Comparison of ENCODE assay signal across 21 cellular contexts in the genomic region with DNA sequence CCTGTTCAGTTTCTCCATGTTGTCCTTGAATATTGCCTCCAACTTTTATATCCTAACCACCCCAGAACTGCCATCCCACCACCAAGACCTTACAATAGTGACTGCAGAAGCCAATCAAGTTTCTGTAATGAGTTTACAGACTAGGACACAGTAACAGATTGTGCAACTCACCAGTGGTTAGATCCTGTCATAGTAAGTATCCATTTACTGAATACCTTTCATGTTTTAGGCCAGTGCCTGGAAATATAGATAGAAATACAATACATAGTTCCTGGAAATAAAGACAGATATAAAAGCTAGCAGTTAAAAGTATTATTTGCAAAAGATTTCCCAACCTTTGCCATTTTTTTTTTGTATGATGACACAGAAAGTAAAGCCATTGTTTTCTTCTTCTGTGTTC.
"Had no signal": no experiment of that assay in that cellular context is flagged by ENCODE, and none has a peak within 500 bp of the region (broad histone marks: within the 10 kb centered on the region; RNA-seq: fewer than 3 reads in every experiment).

No MANE protein-coding gene starts in this region.

- H3K4me3 ChIP-seq: adrenal gland, body of pancreas, heart left ventricle, left lung, prostate gland, sigmoid colon had no signal

- H3K36me3 Mint-ChIP-seq: activated naive CD4-positive, alpha-beta T cell treated with anti-CD3 and anti-CD28 coated beads, Interleukin-2, amount 10 ng/mL, durations not matched to agents 7 days and 5 days; type B pancreatic cell had no signal

- H3K9me3 ChIP-seq: adrenal gland, body of pancreas, heart left ventricle, left lung, prostate gland, sigmoid colon had no signal

- DNase-seq: activated CD4-positive, alpha-beta T cell treated with anti-CD3 and anti-CD28 coated beads, Interleukin-2, amount 50 U/mL, for 1 hour; activated CD4-positive, CD25-positive, alpha-beta regulatory T cell; activated naive CD4-positive, alpha-beta T cell treated with anti-CD3 and anti-CD28 coated beads, Interleukin-2, amount 10 ng/mL, durations not matched to agents 7 days and 5 days; adrenal gland; body of pancreas; dermis blood vessel endothelial cell; endodermal cell; erythroblast; foreskin melanocyte; heart left ventricle; left lung; mesenchymal stem cell; occipital lobe; sigmoid colon; stimulated activated CD4-positive, alpha-beta T cell treated with anti-CD3 and anti-CD28 coated beads, Interleukin-2, amount 100 ng/mL, for 48 hours; stimulated activated naive CD4-positive, alpha-beta T cell treated with Interleukin-2 at 50 U/mL for 16 hours; T-helper 2 cell had no signal

- H3K27me3 ChIP-seq: adrenal gland, body of pancreas, heart left ventricle, left lung, sigmoid colon had no signal

- H3K27ac ChIP-seq: adrenal gland, body of pancreas, heart left ventricle, left lung, prostate gland, sigmoid colon had no signal

- H3K4me1 ChIP-seq: adrenal gland, body of pancreas, left lung, prostate gland, sigmoid colon had no signal

- H3K27ac Mint-ChIP-seq: activated naive CD4-positive, alpha-beta T cell treated with anti-CD3 and anti-CD28 coated beads, Interleukin-2, amount 10 ng/mL, durations not matched to agents 7 days and 5 days; activated T-helper 2 cell treated with anti-CD3 and anti-CD28 coated beads, Interferon-gamma antibody, Interleukin-2, Interleukin-4, amounts not matched to agents 10 μg/mL and 5 μg/mL and 100 μg/mL, durations not matched to agents 14 hours and 24 hours and 36 hours; endodermal cell; type B pancreatic cell had no signal

- H3K36me3 ChIP-seq: adrenal gland, heart left ventricle, left lung, prostate gland, sigmoid colon had no signal

- H3K9me3 Mint-ChIP-seq: endodermal cell, nephron, type B pancreatic cell had no signal

- H3K27me3 Mint-ChIP-seq: activated naive CD4-positive, alpha-beta T cell treated with anti-CD3 and anti-CD28 coated beads, Interleukin-2, amount 10 ng/mL, durations not matched to agents 7 days and 5 days; type B pancreatic cell had no signal

- H3K4me1 Mint-ChIP-seq: activated naive CD4-positive, alpha-beta T cell treated with anti-CD3 and anti-CD28 coated beads, Interleukin-2, amount 10 ng/mL, durations not matched to agents 7 days and 5 days had no signal

- H3K4me3 Mint-ChIP-seq: activated naive CD4-positive, alpha-beta T cell treated with anti-CD3 and anti-CD28 coated beads, Interleukin-2, amount 10 ng/mL, durations not matched to agents 7 days and 5 days; endodermal cell; nephron; type B pancreatic cell had no signal
